In genomic region chr3:11591401-11592266, GRCh38 we compare ENCODE assay signal across 9 cellular contexts. TPM values are rescaled to one million over a fixed set of nuclear protein-coding genes. Genes with fewer than 3 reads are reported as not detected.
DNase-seq lines count a peak whose midpoint lies in the region; ATAC-seq, FAIRE-seq and TF ChIP-seq lines count a peak whose summit lies in the region.
"Had no signal": no experiment of that assay in that cellular context is flagged by ENCODE, and none has a peak within 500 bp of the region (broad histone marks: within the 10 kb centered on the region; RNA-seq: fewer than 3 reads in every experiment).

No MANE protein-coding gene starts in this region.

- no peaks in the 10 kb centered on the region for H3K27me3 Mint-ChIP-seq in natural killer cell (ENCODE audit: low read depth in 2 of 2)
- no peaks in the 10 kb centered on the region for H3K27me3 Mint-ChIP-seq in natural killer cell treated with Interleukin-12 subunit alpha and Interleukin-12 subunit beta and Interleukin-15 and Interleukin-18, amount 100 ng/mL, for 72 hours

- H3K4me3 ChIP-seq in lower lobe of right lung (peak overlapping the region; percentile 0), tibial artery (peak overlapping the region in 1 of 2 donors; percentile 5)

- peak overlapping the region; percentile 51 to 66 for H3K27ac Mint-ChIP-seq in natural killer cell
- no peak overlapping the region for H3K27ac Mint-ChIP-seq in natural killer cell treated with Interleukin-12 subunit alpha and Interleukin-12 subunit beta and Interleukin-15 and Interleukin-18, amount 100 ng/mL, for 72 hours

- H3K27ac ChIP-seq in lower lobe of right lung: peak overlapping the region; percentile 25
- H3K27ac ChIP-seq in tibial artery: peak overlapping the region; percentile 70 to 72

- no peak for ATAC-seq in natural killer cell
- no peak for ATAC-seq in natural killer cell treated with Interleukin-12 subunit alpha and Interleukin-12 subunit beta and Interleukin-15 and Interleukin-18, amount 100 ng/mL, for 72 hours
- ATAC-seq in lower lobe of right lung: peak; percentile 74 to 81

- H3K36me3 Mint-ChIP-seq in natural killer cell: no peaks in the 10 kb centered on the region
- peaks cover 4% of the 10 kb centered on the region for H3K36me3 Mint-ChIP-seq in natural killer cell treated with Interleukin-12 subunit alpha and Interleukin-12 subunit beta and Interleukin-15 and Interleukin-18, amount 100 ng/mL, for 72 hours

- H3K4me1 ChIP-seq in lower lobe of right lung (peaks cover 58% of the 10 kb centered on the region), tibial artery (peaks cover 5 to 83% (median 68%) of the 10 kb centered on the region in 4 donors)

- no peaks in the 10 kb centered on the region for H3K36me3 ChIP-seq in lower lobe of right lung
- H3K36me3 ChIP-seq in tibial artery: no peaks in the 10 kb centered on the region

- no peak for TF ChIP-seq CTCF in natural killer cell (IDR thresholded peaks at IDR 0.05)
- TF ChIP-seq CTCF in lower lobe of right lung (IDR thresholded peaks at IDR 0.05): no peak
- TF ChIP-seq CTCF in tibial artery (IDR thresholded peaks at IDR 0.05): no peak

- no peak for DNase-seq in natural killer cell
- DNase-seq in natural killer cell treated with Interleukin-12 subunit alpha and Interleukin-12 subunit beta and Interleukin-15 and Interleukin-18, amount 100 ng/mL, for 72 hours (ENCODE audit: low spot score): no peak
- DNase-seq in dedifferentiated amniotic fluid mesenchymal stem cell (ENCODE audit: extremely low spot score): peak; percentile 46
- DNase-seq in lower lobe of right lung: no peak
- peak; percentile 64 to 82 for DNase-seq in tibial artery
- DNase-seq in GM19239 (ENCODE audit: insufficient read length, low spot score): no peak
- no peak for DNase-seq in germinal center (ENCODE audit: low spot score)
- DNase-seq in LoVo (ENCODE audit: low spot score): no peak

- no peaks in the 10 kb centered on the region for H3K27me3 ChIP-seq in lower lobe of right lung (ENCODE audit: low read depth)
- no peaks in the 10 kb centered on the region for H3K27me3 ChIP-seq in tibial artery

- no peaks in the 10 kb centered on the region for H3K9me3 ChIP-seq in lower lobe of right lung
- no peaks in the 10 kb centered on the region for H3K9me3 ChIP-seq in tibial artery

- FAIRE-seq in GM19239 (lab: Jason Lieb, UNC): no peak
- FAIRE-seq: G401.6 had no signal

- no peaks in the 10 kb centered on the region for H3K9me3 Mint-ChIP-seq in natural killer cell
- no peaks in the 10 kb centered on the region for H3K9me3 Mint-ChIP-seq in natural killer cell treated with Interleukin-12 subunit alpha and Interleukin-12 subunit beta and Interleukin-15 and Interleukin-18, amount 100 ng/mL, for 72 hours

- intact Hi-C loops in natural killer cell (cut with micrococcal nuclease) (no loop called here), lower lobe of right lung (cut with DNase I) (no loop called here), tibial artery (cut with DNase I; ENCODE audit: low total_unique reads) (no loop called here)

- no peak overlapping the region for H3K4me3 Mint-ChIP-seq in natural killer cell
- H3K4me3 Mint-ChIP-seq in natural killer cell treated with Interleukin-12 subunit alpha and Interleukin-12 subunit beta and Interleukin-15 and Interleukin-18, amount 100 ng/mL, for 72 hours: no peak overlapping the region

- peaks cover 77 to 81% of the 10 kb centered on the region in 2 donors for H3K4me1 Mint-ChIP-seq in natural killer cell
- peaks cover 36 to 57% of the 10 kb centered on the region in 2 donors for H3K4me1 Mint-ChIP-seq in natural killer cell treated with Interleukin-12 subunit alpha and Interleukin-12 subunit beta and Interleukin-15 and Interleukin-18, amount 100 ng/mL, for 72 hours (ENCODE audit: low read depth in 2 of 2)

RNA-seq across cellular contexts. Expression of gene VGLL4, which starts 52.1 kb away (rescaled TPM):
- total RNA-seq in natural killer cell (10 to 100 TPM; 29.5 to 42.8 (median 34.6) TPM), lower lobe of right lung (45.5 TPM)
- 10 to 100 TPM; 50.4 to 52.9 TPM for total RNA-seq in natural killer cell treated with Interleukin-12 subunit alpha and Interleukin-12 subunit beta and Interleukin-15 and Interleukin-18, amount 100 ng/mL, for 72 hours

Comparison
In these comparisons a context has a peak if more than half of its experiments do, and no peak if none do; other contexts are left out.
1. H3K27ac Mint-ChIP-seq: peak in natural killer cell (2 of 2); none in natural killer cell treated with Interleukin-12 subunit alpha and Interleukin-12 subunit beta and Interleukin-15 and Interleukin-18, amount 100 ng/mL, for 72 hours (0 of 2).
2. ATAC-seq: peak in lower lobe of right lung (2 of 2); none in natural killer cell (0 of 3) and natural killer cell treated with Interleukin-12 subunit alpha and Interleukin-12 subunit beta and Interleukin-15 and Interleukin-18, amount 100 ng/mL, for 72 hours (0 of 2).
3. DNase-seq: peak in dedifferentiated amniotic fluid mesenchymal stem cell (single experiment) and tibial artery (2 of 2); none in natural killer cell (single experiment), natural killer cell treated with Interleukin-12 subunit alpha and Interleukin-12 subunit beta and Interleukin-15 and Interleukin-18, amount 100 ng/mL, for 72 hours (single experiment), lower lobe of right lung (single experiment), GM19239 (single experiment), germinal center (single experiment) and LoVo (single experiment).